ENCODE assay signal across 8 cellular contexts in the genomic region with DNA sequence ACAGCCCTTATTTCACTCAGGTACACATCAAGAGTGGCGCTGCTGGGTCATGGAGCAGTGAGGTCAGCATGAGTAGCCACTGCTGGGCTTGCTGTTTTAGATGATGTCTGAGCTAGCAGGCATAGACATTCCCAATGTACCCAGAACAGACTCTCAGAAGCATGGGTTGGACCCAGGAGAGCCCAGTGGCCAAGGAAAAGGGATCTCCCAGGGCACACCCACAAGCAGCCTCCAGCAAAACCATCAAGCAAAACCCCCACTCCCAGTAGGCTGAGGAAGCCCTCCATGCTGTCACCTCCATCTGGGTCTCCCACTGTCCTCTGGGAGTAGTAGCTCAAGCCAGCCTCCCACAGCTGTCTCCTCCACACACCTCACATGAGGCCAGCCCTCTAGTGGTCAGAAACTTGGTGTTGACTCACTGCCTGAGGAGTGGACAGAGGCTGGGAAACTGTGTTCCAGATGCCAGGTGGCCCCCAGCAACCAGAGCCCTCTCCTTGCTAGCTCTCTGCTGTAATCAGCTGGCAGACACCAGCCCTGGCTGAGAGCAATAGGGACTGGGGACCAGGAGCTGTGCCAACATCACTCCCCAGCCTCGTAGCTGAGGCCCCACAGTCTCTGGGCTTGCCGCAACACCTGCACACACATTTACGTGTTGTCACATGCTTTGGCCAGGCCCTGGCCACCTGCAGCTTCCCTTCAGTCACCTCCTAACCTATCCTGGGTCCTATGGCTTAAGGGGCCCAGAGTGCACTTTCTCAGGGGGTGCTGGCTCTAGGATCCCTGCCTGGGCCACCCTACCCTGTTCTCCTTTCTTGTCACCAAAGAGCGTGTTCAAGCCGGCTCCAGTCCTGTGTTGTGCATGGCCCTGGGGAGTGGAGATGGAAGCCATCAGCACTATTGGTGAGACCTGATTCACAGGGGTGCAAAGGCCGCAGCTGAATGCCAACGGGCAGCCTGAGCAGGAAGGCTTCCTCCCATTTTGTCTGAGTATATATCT. TPM values are rescaled to one million over a fixed set of nuclear protein-coding genes. Genes with fewer than 3 reads are reported as not detected.
DNase-seq lines count a peak whose midpoint lies in the region; ATAC-seq, FAIRE-seq and TF ChIP-seq lines count a peak whose summit lies in the region.

No MANE protein-coding gene starts in this region.

- H3K9me3 ChIP-seq in CD8-positive, alpha-beta T cell (ENCODE audit: low read length): no peaks in the 10 kb centered on the region
- no peaks in the 10 kb centered on the region for H3K9me3 ChIP-seq in HAP-1
- H3K9me3 ChIP-seq in K562 (replicated peaks; ENCODE audit: control insufficient read depth, insufficient read depth, low read depth, low read length): no peaks in the 10 kb centered on the region
- H3K9me3 ChIP-seq in keratinocyte (ENCODE audit: control insufficient read depth, low read depth, low read length): no peaks in the 10 kb centered on the region

- BruUV-seq in K562 (replicated peaks; lab: Mats Ljungman, UMichigan): no TSS peak

- H3K9ac ChIP-seq in K562 (ENCODE audit: insufficient read depth in 1 of 2, low read depth in 2 of 2, low read length in 2 of 2) (peak overlapping the region; percentile 12 to 75; a peak in 3 of 4 replicates), keratinocyte (ENCODE audit: control insufficient read depth, extremely low read depth, insufficient read depth, low read length) (no peak overlapping the region)

- CTCF ChIA-PET in CD8-positive, alpha-beta T cell (lab: Charles Lee): interaction anchor here (0.6 to 12.5 kb wide), 8 partner anchors 8 to 193 kb away, joined by 3 to 195 read pairs (median 14); a partner anchor contains a TSS
- CTCF ChIA-PET in K562 (lab: Yijun Ruan, JAX; ENCODE audit: low intra/inter-chr PET ratio): interaction anchor here (0.9 kb wide), 1 partner anchor 32 kb away, joined by 7 read pairs; a partner anchor contains a TSS

- no peak for DNase-seq in CD8-positive, alpha-beta T cell
- DNase-seq in HAP-1 (ENCODE audit: low spot score in 2 of 2): peak; percentile 58 to 80
- peak; percentile 94 for DNase-seq in NCI-H82 (lab: John Stamatoyannopoulos, UW)
- peak; percentile 51 to 88 (median 61) for DNase-seq in K562 (ENCODE audit: extremely low read depth in 1 of 4, low spot score in 3 of 4)
- no peak for DNase-seq in keratinocyte (ENCODE audit: low read depth, low spot score)
- no peak for DNase-seq in stimulated activated naive B cell treated with anti-CD40 and anti-IgM and Interleukin-4, amounts not matched to agents 10 μg/mL and 1 μg/mL and 100 μg/mL, for 72 hours

- no peak overlapping the region for H3K4me3 ChIP-seq in CD8-positive, alpha-beta T cell (ENCODE audit: low read depth, low read length)
- no peak overlapping the region for H3K4me3 ChIP-seq in HAP-1
- H3K4me3 ChIP-seq in K562: no peak overlapping the region
- no peak overlapping the region for H3K4me3 ChIP-seq in keratinocyte (ENCODE audit: control insufficient read depth in 2 of 3, extremely low read depth in 1 of 3, insufficient read depth in 2 of 3, low read depth in 1 of 3, low read length in 3 of 3)

- H3K9me1 ChIP-seq in K562 (ENCODE audit: control insufficient read depth, insufficient read depth, low read length): no peaks in the 10 kb centered on the region
- no peaks in the 10 kb centered on the region for H3K9me1 ChIP-seq in keratinocyte (ENCODE audit: control insufficient read depth, extremely low read depth, insufficient read depth, low read length)

- H3K27ac ChIP-seq in CD8-positive, alpha-beta T cell (ENCODE audit: low read depth, low read length): no peak overlapping the region
- H3K27ac ChIP-seq in K562 (ENCODE audit: extremely low read depth, low read depth, low read length) (peak overlapping the region; percentile 23; the same call in 1 of the 3 replicates), keratinocyte (ENCODE audit: control insufficient read depth, insufficient read depth, low read length) (no peak overlapping the region)

- intact Hi-C loops in CD8-positive, alpha-beta T cell (cut with DNase I, micrococcal nuclease): no loop called here
- intact Hi-C loops in K562 (cut with micrococcal nuclease): no loop called here

- ATAC-seq in CD8-positive, alpha-beta T cell: no peak
- peak; percentile 86 for ATAC-seq in K562
- no peak for ATAC-seq in stimulated activated naive B cell treated with anti-CD40 and anti-IgM and Interleukin-4, amounts not matched to agents 10 μg/mL and 1 μg/mL and 100 μg/mL, for 72 hours (replicated peaks)
- no peak for ATAC-seq in HG03280 (IDR thresholded peaks at IDR 0.05; ENCODE audit: unreplicated experiment)
- no peak for ATAC-seq in HG03342 (IDR thresholded peaks at IDR 0.05; ENCODE audit: unreplicated experiment)

- TF ChIP-seq RAD21 in K562 (CRISPR knock-in tag; conservative IDR thresholded peaks at IDR 0.05 in 1 of 2, IDR thresholded peaks at IDR 0.05 in 1 of 2): peak; percentile 43 to 59

- in situ Hi-C loops in HAP-1 (cut with MboI; ENCODE audit: low sequenced_read_pairs): no loop called here
- in situ Hi-C loops in K562 (cut with MboI): no loop called here

- H3K4me3 Mint-ChIP-seq in CD8-positive, alpha-beta T cell: peak overlapping the region; percentile 15
- H3K4me3 Mint-ChIP-seq in stimulated activated naive B cell treated with anti-CD40 and anti-IgM and Interleukin-4, amounts not matched to agents 10 μg/mL and 1 μg/mL and 100 μg/mL, for 72 hours: peak overlapping the region; percentile 32 to 60

- H3K4me2 ChIP-seq in K562 (ENCODE audit: insufficient read depth, low read length): no peak overlapping the region
- H3K4me2 ChIP-seq in keratinocyte (ENCODE audit: control insufficient read depth, extremely low read depth, insufficient read depth, low read depth, low read length): peak overlapping the region; percentile 25

- POLR2A ChIA-PET in CD8-positive, alpha-beta T cell (lab: Charles Lee): interaction anchor here (1.1 to 4.4 kb wide), 4 partner anchors 18 to 50 kb away, joined by 3 to 34 read pairs (median 9); a partner anchor contains a TSS
- POLR2A ChIA-PET in K562 (lab: Yijun Ruan, JAX): interaction anchor here (0.6 to 1.3 kb wide), 4 partner anchors 14 to 51 kb away, joined by 3 to 5 read pairs (median 4); a partner anchor contains a TSS

- peak; percentile 87 for FAIRE-seq in K562 (lab: Jason Lieb, UNC)
- FAIRE-seq in keratinocyte (lab: Jason Lieb, UNC): no peak

- peaks cover 19% of the 10 kb centered on the region for H3K36me3 Mint-ChIP-seq in CD8-positive, alpha-beta T cell
- H3K36me3 Mint-ChIP-seq in stimulated activated naive B cell treated with anti-CD40 and anti-IgM and Interleukin-4, amounts not matched to agents 10 μg/mL and 1 μg/mL and 100 μg/mL, for 72 hours: peaks cover 5 to 10% of the 10 kb centered on the region in 2 donors

- H3K4me1 ChIP-seq in CD8-positive, alpha-beta T cell (ENCODE audit: insufficient read depth, low read length): peaks cover 64% of the 10 kb centered on the region
- H3K4me1 ChIP-seq in HAP-1: peaks cover 10% of the 10 kb centered on the region
- peaks cover 18 to 24% of the 10 kb centered on the region in 2 experiments for H3K4me1 ChIP-seq in K562 (replicated peaks in 1 of 2; ENCODE audit: control insufficient read depth in 2 of 2, insufficient read depth in 2 of 2, low read length in 2 of 2)
- H3K4me1 ChIP-seq in keratinocyte (ENCODE audit: control insufficient read depth, extremely low read depth, insufficient read depth, low read length): peaks cover 29% of the 10 kb centered on the region

- no peak for TF ChIP-seq CTCF in CD8-positive, alpha-beta T cell (IDR thresholded peaks at IDR 0.05)
- peak; percentile 73 to 85 (median 82) for TF ChIP-seq CTCF in K562 (IDR thresholded peaks at IDR 0.05 in 2 of 3, conservative IDR thresholded peaks at IDR 0.05 in 1 of 3; ENCODE audit: insufficient read depth in 2 of 3, low read depth in 1 of 3, low read length in 3 of 3)
- peak; percentile 61 to 79 (median 65) for TF ChIP-seq CTCF in keratinocyte (optimal IDR thresholded peaks at IDR 0.05 in 1 of 3, IDR thresholded peaks at IDR 0.05 in 1 of 3, conservative IDR thresholded peaks at IDR 0.05 in 1 of 3; ENCODE audit: extremely low read depth in 1 of 3, insufficient read depth in 2 of 3, low read length in 3 of 3)

- H3K27ac Mint-ChIP-seq in CD8-positive, alpha-beta T cell: no peak overlapping the region
- no peak overlapping the region for H3K27ac Mint-ChIP-seq in stimulated activated naive B cell treated with anti-CD40 and anti-IgM and Interleukin-4, amounts not matched to agents 10 μg/mL and 1 μg/mL and 100 μg/mL, for 72 hours

- H3K27me3 Mint-ChIP-seq in CD8-positive, alpha-beta T cell (ENCODE audit: low read depth): no peaks in the 10 kb centered on the region
- peaks cover 4 to 5% of the 10 kb centered on the region in 2 donors for H3K27me3 Mint-ChIP-seq in stimulated activated naive B cell treated with anti-CD40 and anti-IgM and Interleukin-4, amounts not matched to agents 10 μg/mL and 1 μg/mL and 100 μg/mL, for 72 hours

- H2AFZ ChIP-seq in K562 (ENCODE audit: low read depth, low read length): peak overlapping the region; percentile 90
- H2AFZ ChIP-seq in keratinocyte (ENCODE audit: control insufficient read depth, low read length): peak overlapping the region; percentile 23

- peaks cover 4% of the 10 kb centered on the region for H3K36me3 ChIP-seq in CD8-positive, alpha-beta T cell (ENCODE audit: insufficient read depth, low read length)
- H3K36me3 ChIP-seq in HAP-1 (replicated peaks) (peaks cover 6% of the 10 kb centered on the region; the same call in 1 of the 2 replicates), K562 (ENCODE audit: control insufficient read depth, insufficient read depth, low read length) (peaks cover 12% of the 10 kb centered on the region; the same call in 2 of the 3 replicates), keratinocyte (ENCODE audit: control insufficient read depth in 2 of 2, extremely low read depth in 1 of 2, insufficient read depth in 2 of 2, low read length in 2 of 2) (peaks cover 5 to 9% of the 10 kb centered on the region in 2 experiments)

- peaks cover 62% of the 10 kb centered on the region for H3K4me1 Mint-ChIP-seq in CD8-positive, alpha-beta T cell (ENCODE audit: low read depth)
- peaks cover 12 to 30% of the 10 kb centered on the region in 2 donors for H3K4me1 Mint-ChIP-seq in stimulated activated naive B cell treated with anti-CD40 and anti-IgM and Interleukin-4, amounts not matched to agents 10 μg/mL and 1 μg/mL and 100 μg/mL, for 72 hours

- dilution Hi-C loops in keratinocyte (cut with MboI; ENCODE audit: extremely low pct_ligation_motif_present, low sequenced_read_pairs): no loop called here

- 83% methylated on average over 8 of the region's 8 CpGs for WGBS in K562 (ENCODE audit: insufficient coverage, low coverage, missing lambda C conversion rate)

- TF ChIP-seq POLR2A in K562 (conservative IDR thresholded peaks at IDR 0.05): no peak

- peaks cover 13% of the 10 kb centered on the region; the same call in 1 of the 3 replicates for H3K79me2 ChIP-seq in K562 (ENCODE audit: control insufficient read depth, insufficient read depth, low read length)
- peaks cover 8% of the 10 kb centered on the region for H3K79me2 ChIP-seq in keratinocyte (ENCODE audit: control insufficient read depth, insufficient read depth, low read length)

- no peak for TF ChIP-seq EP300 in K562 (IDR thresholded peaks at IDR 0.05; ENCODE audit: low read length)

- H3K9me3 Mint-ChIP-seq in CD8-positive, alpha-beta T cell: no peaks in the 10 kb centered on the region
- no peaks in the 10 kb centered on the region for H3K9me3 Mint-ChIP-seq in stimulated activated naive B cell treated with anti-CD40 and anti-IgM and Interleukin-4, amounts not matched to agents 10 μg/mL and 1 μg/mL and 100 μg/mL, for 72 hours

- H4K20me1 ChIP-seq in K562 (replicated peaks; ENCODE audit: control insufficient read depth, insufficient read depth, low read length): no peaks in the 10 kb centered on the region
- H4K20me1 ChIP-seq in keratinocyte (ENCODE audit: control insufficient read depth, extremely low read depth, insufficient read depth, low read length): no peaks in the 10 kb centered on the region

- H3K27me3 ChIP-seq in CD8-positive, alpha-beta T cell (ENCODE audit: insufficient read depth, low read length): no peaks in the 10 kb centered on the region
- no peaks in the 10 kb centered on the region for H3K27me3 ChIP-seq in HAP-1 (ENCODE audit: low read depth)
- no peaks in the 10 kb centered on the region for H3K27me3 ChIP-seq in K562 (ENCODE audit: control insufficient read depth in 2 of 2, insufficient read depth in 2 of 2, low read length in 2 of 2)
- H3K27me3 ChIP-seq in keratinocyte (ENCODE audit: control insufficient read depth, extremely low read depth, insufficient read depth, low read length): no peaks in the 10 kb centered on the region

RNA-seq across cellular contexts. Expression of a gene that starts 1.9 kb away (rescaled TPM):
- 1 to 10 TPM; 5.2 to 6.3 TPM for total RNA-seq in CD8-positive, alpha-beta T cell
- 5.9 and 16.6 TPM in 2 replicates for total RNA-seq in K562 (2011; cell fraction: chromatin; rRNA removed; ENCODE audit: low replicate concordance)
- total RNA-seq in K562 (2011; cell fraction: nucleolus; rRNA removed): 13.9 and 14.5 TPM in 2 replicates
- total RNA-seq in K562 (2011; cell fraction: nucleoplasm; rRNA removed): 11.4 and 14.7 TPM in 2 replicates
- total RNA-seq in K562 (2014; rRNA removed) (8.8 and 12.4 TPM in 2 replicates), K562 (2014; rRNA removed; fragmentation: Illumina TruSeq; extraction: Trizol) (2.1 and 2.6 TPM in 2 replicates), K562 (2015; rRNA removed; fragmentation: Illumina TruSeq; extraction: Trizol) (5.6 and 5.7 TPM in 2 replicates), K562 (2021) (8.4 and 8.5 TPM in 2 replicates)
- polyA plus RNA-seq in K562 (2011; rRNA removed) (3.0 and 5.5 TPM in 2 replicates), K562 (2014; fragmentation: Illumina TruSeq; extraction: Trizol) (4.4 and 7.7 TPM in 2 replicates), K562 (2014; fragmentation: Nextera tagmentation; extraction: Ambion mirVana) (1 to 10 TPM; 3.0 to 3.1 TPM), K562 (2014; rRNA removed) (4.7 and 4.8 TPM in 2 replicates), keratinocyte (4.3 to 9.0 TPM (median 5.2 TPM) in 3 replicates)
- 5.5 and 8.1 TPM in 2 replicates for polyA plus RNA-seq in K562 (2011; cell fraction: cytosol; rRNA removed)
- polyA plus RNA-seq in K562 (2011; cell fraction: nucleus; rRNA removed): 4.9 TPM in 2 replicates
- 7.3 and 8.8 TPM in 2 replicates for polyA plus RNA-seq in K562 (2012)
- polyA minus RNA-seq in K562 (2011; rRNA and poly(A)+ RNA removed): 2.5 and 3.7 TPM in 2 replicates
- 6.5 and 8.3 TPM in 2 replicates for polyA minus RNA-seq in K562 (2011; cell fraction: cytosol; rRNA and poly(A)+ RNA removed)
- polyA minus RNA-seq in K562 (2011; cell fraction: nucleus; rRNA and poly(A)+ RNA removed): 4.0 and 4.6 TPM in 2 replicates
- polyA plus RNA-seq in keratinocyte (2011; ENCODE audit: low read depth): 0.51 TPM
- 4.2 and 7.7 TPM in 2 replicates for polyA plus RNA-seq in keratinocyte (2011; cell fraction: cytosol; rRNA removed)
- polyA plus RNA-seq in keratinocyte (2011; cell fraction: nucleus; rRNA removed): 4.5 and 6.2 TPM in 2 replicates
- polyA plus RNA-seq in keratinocyte (2012; ENCODE audit: low replicate concordance): 3.2 and 9.7 TPM in 2 replicates
- 5.6 to 13.5 TPM (median 6.1 TPM) in 3 replicates for polyA minus RNA-seq in keratinocyte
- 9.8 TPM for polyA minus RNA-seq in keratinocyte (2011; cell fraction: cytosol; rRNA and poly(A)+ RNA removed)
- polyA minus RNA-seq in keratinocyte (2011; cell fraction: nucleus; rRNA and poly(A)+ RNA removed): 5.9 and 7.0 TPM in 2 replicates

RNA-seq across cellular contexts. Expression of a gene that starts 22.3 kb away (rescaled TPM):
- total RNA-seq in CD8-positive, alpha-beta T cell: 100 to 1,000 TPM; 135 to 140 TPM
- 36.8 and 73.0 TPM in 2 replicates for total RNA-seq in K562 (2011; cell fraction: chromatin; rRNA removed; ENCODE audit: low replicate concordance)
- 29.3 and 39.4 TPM in 2 replicates for total RNA-seq in K562 (2011; cell fraction: nucleolus; rRNA removed)
- total RNA-seq in K562 (2011; cell fraction: nucleoplasm; rRNA removed): 29.4 and 38.9 TPM in 2 replicates
- total RNA-seq in K562 (2014; rRNA removed) (11.5 and 16.1 TPM in 2 replicates), K562 (2014; rRNA removed; fragmentation: Illumina TruSeq; extraction: Trizol) (5.9 and 7.2 TPM in 2 replicates), K562 (2015; rRNA removed; fragmentation: Illumina TruSeq; extraction: Trizol) (7.8 and 9.3 TPM in 2 replicates), K562 (2021) (31.4 and 35.7 TPM in 2 replicates)
- polyA plus RNA-seq in K562 (2011; rRNA removed) (9.5 and 25.1 TPM in 2 replicates), K562 (2014; fragmentation: Illumina TruSeq; extraction: Trizol) (25.8 and 30.6 TPM in 2 replicates), K562 (2014; fragmentation: Nextera tagmentation; extraction: Ambion mirVana) (1 to 10 TPM; 2.3 to 3.1 TPM), K562 (2014; rRNA removed) (22.9 and 26.3 TPM in 2 replicates), keratinocyte (15.0 to 41.5 TPM (median 23.5 TPM) in 3 replicates)
- polyA plus RNA-seq in K562 (2011; cell fraction: cytosol; rRNA removed): 23.7 and 24.0 TPM in 2 replicates
- polyA plus RNA-seq in K562 (2011; cell fraction: nucleus; rRNA removed): 72.5 and 91.0 TPM in 2 replicates
- polyA plus RNA-seq in K562 (2012): 30.3 and 35.0 TPM in 2 replicates
- polyA minus RNA-seq in K562 (2011; rRNA and poly(A)+ RNA removed): 8.0 and 11.6 TPM in 2 replicates
- 14.5 and 27.7 TPM in 2 replicates for polyA minus RNA-seq in K562 (2011; cell fraction: cytosol; rRNA and poly(A)+ RNA removed)
- polyA minus RNA-seq in K562 (2011; cell fraction: nucleus; rRNA and poly(A)+ RNA removed): 9.7 and 15.1 TPM in 2 replicates
- polyA plus RNA-seq in keratinocyte (2011; ENCODE audit: low read depth): 35.9 TPM
- 31.9 and 57.1 TPM in 2 replicates for polyA plus RNA-seq in keratinocyte (2011; cell fraction: cytosol; rRNA removed)
- 89.9 and 117 TPM in 2 replicates for polyA plus RNA-seq in keratinocyte (2011; cell fraction: nucleus; rRNA removed)
- 14.3 and 38.5 TPM in 2 replicates for polyA plus RNA-seq in keratinocyte (2012; ENCODE audit: low replicate concordance)
- 19.1 to 77.3 TPM (median 28.9 TPM) in 3 replicates for polyA minus RNA-seq in keratinocyte
- 34.5 TPM for polyA minus RNA-seq in keratinocyte (2011; cell fraction: cytosol; rRNA and poly(A)+ RNA removed)
- polyA minus RNA-seq in keratinocyte (2011; cell fraction: nucleus; rRNA and poly(A)+ RNA removed): 18.8 and 36.4 TPM in 2 replicates

RNA-seq across cellular contexts. Expression of a gene that starts 28.2 kb away (rescaled TPM):
- total RNA-seq in CD8-positive, alpha-beta T cell: 10 to 100 TPM in 1 of 2 experiments, 1 to 10 TPM in 1; 10.0 to 10.5 TPM
- 23.5 and 38.9 TPM in 2 replicates for total RNA-seq in K562 (2011; cell fraction: chromatin; rRNA removed; ENCODE audit: low replicate concordance)
- total RNA-seq in K562 (2011; cell fraction: nucleolus; rRNA removed): 20.9 and 22.8 TPM in 2 replicates
- 25.7 and 37.2 TPM in 2 replicates for total RNA-seq in K562 (2011; cell fraction: nucleoplasm; rRNA removed)
- total RNA-seq in K562 (2014; rRNA removed) (9.4 and 14.0 TPM in 2 replicates), K562 (2014; rRNA removed; fragmentation: Illumina TruSeq; extraction: Trizol) (9.0 and 9.5 TPM in 2 replicates), K562 (2015; rRNA removed; fragmentation: Illumina TruSeq; extraction: Trizol) (11.9 and 12.3 TPM in 2 replicates), K562 (2021) (19.2 and 22.0 TPM in 2 replicates)
- polyA plus RNA-seq in K562 (2011; rRNA removed) (11.3 and 17.5 TPM in 2 replicates), K562 (2014; fragmentation: Illumina TruSeq; extraction: Trizol) (14.3 and 14.5 TPM in 2 replicates), K562 (2014; fragmentation: Nextera tagmentation; extraction: Ambion mirVana) (1 to 10 TPM; 1.6 to 1.8 TPM), K562 (2014; rRNA removed) (12.2 and 13.0 TPM in 2 replicates), keratinocyte (15.1 to 17.2 TPM (median 17.1 TPM) in 3 replicates)
- 10.9 and 13.6 TPM in 2 replicates for polyA plus RNA-seq in K562 (2011; cell fraction: cytosol; rRNA removed)
- 21.7 and 22.6 TPM in 2 replicates for polyA plus RNA-seq in K562 (2011; cell fraction: nucleus; rRNA removed)
- polyA plus RNA-seq in K562 (2012): 12.3 and 15.3 TPM in 2 replicates
- polyA minus RNA-seq in K562 (2011; rRNA and poly(A)+ RNA removed): 18.5 and 20.4 TPM in 2 replicates
- 13.2 and 15.6 TPM in 2 replicates for polyA minus RNA-seq in K562 (2011; cell fraction: cytosol; rRNA and poly(A)+ RNA removed)
- 6.6 and 11.2 TPM in 2 replicates for polyA minus RNA-seq in K562 (2011; cell fraction: nucleus; rRNA and poly(A)+ RNA removed)
- polyA plus RNA-seq in keratinocyte (2011; ENCODE audit: low read depth): 3.3 TPM
- polyA plus RNA-seq in keratinocyte (2011; cell fraction: cytosol; rRNA removed): 14.2 and 15.5 TPM in 2 replicates
- 36.0 and 44.7 TPM in 2 replicates for polyA plus RNA-seq in keratinocyte (2011; cell fraction: nucleus; rRNA removed)
- polyA plus RNA-seq in keratinocyte (2012; ENCODE audit: low replicate concordance): 10.8 and 20.9 TPM in 2 replicates
- 33.8 to 60.2 TPM (median 36.5 TPM) in 3 replicates for polyA minus RNA-seq in keratinocyte
- 26.3 TPM for polyA minus RNA-seq in keratinocyte (2011; cell fraction: cytosol; rRNA and poly(A)+ RNA removed)
- 21.2 and 32.6 TPM in 2 replicates for polyA minus RNA-seq in keratinocyte (2011; cell fraction: nucleus; rRNA and poly(A)+ RNA removed)

RNA-seq across cellular contexts. Expression of a gene that starts 31.9 kb away (rescaled TPM):
- total RNA-seq in CD8-positive, alpha-beta T cell: 10 to 100 TPM; 23.2 to 24.1 TPM
- total RNA-seq in K562 (2011; cell fraction: chromatin; rRNA removed; ENCODE audit: low replicate concordance): 5.7 and 16.6 TPM in 2 replicates
- 24.5 and 25.4 TPM in 2 replicates for total RNA-seq in K562 (2011; cell fraction: nucleolus; rRNA removed)
- 11.9 and 14.2 TPM in 2 replicates for total RNA-seq in K562 (2011; cell fraction: nucleoplasm; rRNA removed)
- 59.3 and 78.6 TPM in 2 replicates for total RNA-seq in K562 (2014; rRNA removed)
- total RNA-seq in K562 (2014; rRNA removed; fragmentation: Illumina TruSeq; extraction: Trizol): 11.4 and 15.0 TPM in 2 replicates
- 36.0 and 36.5 TPM in 2 replicates for total RNA-seq in K562 (2015; rRNA removed; fragmentation: Illumina TruSeq; extraction: Trizol)
- total RNA-seq in K562 (2021): 61.7 and 70.8 TPM in 2 replicates
- 12.7 and 14.7 TPM in 2 replicates for polyA plus RNA-seq in K562 (2011; rRNA removed)
- 17.4 and 30.9 TPM in 2 replicates for polyA plus RNA-seq in K562 (2011; cell fraction: cytosol; rRNA removed)
- 9.2 and 12.8 TPM in 2 replicates for polyA plus RNA-seq in K562 (2011; cell fraction: nucleus; rRNA removed)
- 40.5 and 47.1 TPM in 2 replicates for polyA plus RNA-seq in K562 (2012)
- polyA plus RNA-seq in K562 (2014; fragmentation: Illumina TruSeq; extraction: Trizol): 24.9 and 30.8 TPM in 2 replicates
- under 1 TPM; 0.17 to 0.20 TPM for polyA plus RNA-seq in K562 (2014; fragmentation: Nextera tagmentation; extraction: Ambion mirVana)
- 26.1 and 28.9 TPM in 2 replicates for polyA plus RNA-seq in K562 (2014; rRNA removed)
- 26.8 and 27.1 TPM in 2 replicates for polyA minus RNA-seq in K562 (2011; rRNA and poly(A)+ RNA removed)
- 27.7 and 39.7 TPM in 2 replicates for polyA minus RNA-seq in K562 (2011; cell fraction: cytosol; rRNA and poly(A)+ RNA removed)
- polyA minus RNA-seq in K562 (2011; cell fraction: nucleus; rRNA and poly(A)+ RNA removed): 8.3 and 14.2 TPM in 2 replicates
- 18.1 to 22.3 TPM (median 22.0 TPM) in 3 replicates for polyA plus RNA-seq in keratinocyte
- polyA plus RNA-seq in keratinocyte (2011; ENCODE audit: low read depth): 20.5 TPM
- 14.2 and 31.9 TPM in 2 replicates for polyA plus RNA-seq in keratinocyte (2011; cell fraction: cytosol; rRNA removed)
- 19.2 and 26.9 TPM in 2 replicates for polyA plus RNA-seq in keratinocyte (2011; cell fraction: nucleus; rRNA removed)
- 19.4 and 51.1 TPM in 2 replicates for polyA plus RNA-seq in keratinocyte (2012; ENCODE audit: low replicate concordance)
- polyA minus RNA-seq in keratinocyte: 19.1 to 48.1 TPM (median 20.0 TPM) in 3 replicates
- polyA minus RNA-seq in keratinocyte (2011; cell fraction: cytosol; rRNA and poly(A)+ RNA removed): 59.7 TPM
- 16.1 and 19.6 TPM in 2 replicates for polyA minus RNA-seq in keratinocyte (2011; cell fraction: nucleus; rRNA and poly(A)+ RNA removed)

RNA-seq across cellular contexts. Expression of a gene that starts 37.2 kb away (rescaled TPM):
- under 1 TPM in 1 of 2 experiments, not detected in 1; 0.16 TPM for total RNA-seq in CD8-positive, alpha-beta T cell
- 0.23 TPM in 1 of 2 replicates, not detected in the other for total RNA-seq in K562 (2011; cell fraction: chromatin; rRNA removed; ENCODE audit: low replicate concordance)
- total RNA-seq in K562 (2011; cell fraction: nucleolus; rRNA removed): 0.26 TPM in 1 of 2 replicates, not detected in the other
- total RNA-seq in K562 (2011; cell fraction: nucleoplasm; rRNA removed): not detected in 2 replicates
- total RNA-seq in K562 (2014; rRNA removed) (not detected in 2 replicates), K562 (2014; rRNA removed; fragmentation: Illumina TruSeq; extraction: Trizol) (not detected in 2 replicates), K562 (2015; rRNA removed; fragmentation: Illumina TruSeq; extraction: Trizol) (not detected in 2 replicates), K562 (2021) (not detected in 2 replicates)
- polyA plus RNA-seq in K562 (2011; rRNA removed) (0.04 TPM in 1 of 2 replicates, not detected in the other), K562 (2014; fragmentation: Illumina TruSeq; extraction: Trizol) (not detected in 2 replicates), K562 (2014; fragmentation: Nextera tagmentation; extraction: Ambion mirVana) (not detected), K562 (2014; rRNA removed) (not detected in 2 replicates), keratinocyte (0.06 to 0.09 TPM (median 0.07 TPM) in 3 replicates)
- 0.06 TPM in 1 of 2 replicates, not detected in the other for polyA plus RNA-seq in K562 (2011; cell fraction: cytosol; rRNA removed)
- 0.08 and 0.24 TPM in 2 replicates for polyA plus RNA-seq in K562 (2011; cell fraction: nucleus; rRNA removed)
- polyA plus RNA-seq in K562 (2012): 0.04 TPM in 1 of 2 replicates, not detected in the other
- not detected in 2 replicates for polyA minus RNA-seq in K562 (2011; rRNA and poly(A)+ RNA removed)
- polyA minus RNA-seq in K562 (2011; cell fraction: cytosol; rRNA and poly(A)+ RNA removed): not detected in 2 replicates
- 0.27 TPM in 1 of 2 replicates, not detected in the other for polyA minus RNA-seq in K562 (2011; cell fraction: nucleus; rRNA and poly(A)+ RNA removed)
- polyA plus RNA-seq in keratinocyte (2011; ENCODE audit: low read depth): not detected
- polyA plus RNA-seq in keratinocyte (2011; cell fraction: cytosol; rRNA removed): 0.06 TPM in 1 of 2 replicates, not detected in the other
- polyA plus RNA-seq in keratinocyte (2011; cell fraction: nucleus; rRNA removed): 0.15 TPM in 2 replicates
- not detected in 2 replicates for polyA plus RNA-seq in keratinocyte (2012; ENCODE audit: low replicate concordance)
- not detected in 3 replicates for polyA minus RNA-seq in keratinocyte
- not detected for polyA minus RNA-seq in keratinocyte (2011; cell fraction: cytosol; rRNA and poly(A)+ RNA removed)
- polyA minus RNA-seq in keratinocyte (2011; cell fraction: nucleus; rRNA and poly(A)+ RNA removed): not detected in 2 replicates

Comparison
In these comparisons a context has a peak if more than half of its experiments do, and no peak if none do; other contexts are left out.
1. DNase-seq: peak in HAP-1 (2 of 2), NCI-H82 (single experiment) and K562 (4 of 4); none in CD8-positive, alpha-beta T cell (0 of 7), keratinocyte (single experiment) and stimulated activated naive B cell treated with anti-CD40 and anti-IgM and Interleukin-4, amounts not matched to agents 10 μg/mL and 1 μg/mL and 100 μg/mL, for 72 hours (single experiment).